ENCODE assay signal across 1 cellular context in genomic region chr12:118033331-118033730, GRCh38.
TF ChIP-seq lines count a peak whose summit lies in the region.

No MANE protein-coding gene starts in this region.

TF ChIP-seq in endothelial cell of umbilical vein, 7 proteins besides CTCF, POLR2A, EP300 and RAD21:
- TF ChIP-seq FOS (IDR thresholded peaks at IDR 0.05; ENCODE audit: borderline replicate concordance, insufficient read depth, low read length) (peak; percentile 56), MYC (IDR thresholded peaks at IDR 0.05; ENCODE audit: low read depth, low read length) (no peak), JUN (IDR thresholded peaks at IDR 0.05; ENCODE audit: borderline replicate concordance, insufficient read depth, insufficient read length, low read depth) (peak; percentile 44), POLR2AphosphoS5 (IDR thresholded peaks at IDR 0.05; ENCODE audit: insufficient read depth, low read depth, low read length) (peak; percentile 15), MAX (IDR thresholded peaks at IDR 0.05; ENCODE audit: insufficient read depth, insufficient read length) (no peak)
